25 cellular contexts compared by ENCODE assay signal in genomic region chr2:11852526-11853196, GRCh38.
DNase-seq lines count a peak whose midpoint lies in the region; ATAC-seq, FAIRE-seq and TF ChIP-seq lines count a peak whose summit lies in the region.
"Had no signal": no experiment of that assay in that cellular context is flagged by ENCODE, and none has a peak within 500 bp of the region (broad histone marks: within the 10 kb centered on the region; RNA-seq: fewer than 3 reads in every experiment).

No MANE protein-coding gene starts in this region.

- no peak overlapping the region for H3K4ac ChIP-seq in IMR-90 (ENCODE audit: low read depth, low read length)

- H2AK5ac ChIP-seq in IMR-90 (ENCODE audit: low read depth, low read length): no peak overlapping the region

- peak overlapping the region; percentile 51 to 80 (median 70) for H3K4me2 ChIP-seq in BLaER1 treated with 17β-estradiol and CSF1 and Interleukin-3, amounts not matched to agents 10 nM and 100 nM
- H3K4me2 ChIP-seq in IMR-90 (ENCODE audit: low read depth, low read length) (no peak overlapping the region), GM12878 (ENCODE audit: control insufficient read depth, insufficient read depth) (peak overlapping the region; percentile 55; the same call in 1 of the 2 replicates)

- H2AFZ ChIP-seq in IMR-90 (replicated peaks; ENCODE audit: low read length, poor library complexity): no peak overlapping the region
- H2AFZ ChIP-seq in GM12878 (ENCODE audit: control insufficient read depth, low read depth, low read length): no peak overlapping the region
- H2AFZ ChIP-seq: parathyroid adenoma had no signal

- H3K36me3 ChIP-seq in BLaER1 treated with 17β-estradiol and CSF1 and Interleukin-3, amounts not matched to agents 10 nM and 100 nM: 0 out of 22 replicates have a peak, but pooled peaks cover 0 to 3% (median 0%) of the 10 kb centered on the region in 11 experiments
- no peaks in the 10 kb centered on the region for H3K36me3 ChIP-seq in IMR-90 (ENCODE audit: control insufficient read depth, insufficient read depth, low read length)
- no peaks in the 10 kb centered on the region for H3K36me3 ChIP-seq in GM12878 (ENCODE audit: control insufficient read depth in 2 of 2, insufficient read depth in 2 of 2, low read length in 1 of 2)
- H3K36me3 ChIP-seq in sigmoid colon: no peaks in the 10 kb centered on the region
- H3K36me3 ChIP-seq in mucosa of descending colon (ENCODE audit: low read depth): no peaks in the 10 kb centered on the region
- H3K36me3 ChIP-seq: right lobe of liver, tibial artery had no signal

- H3K18ac ChIP-seq in IMR-90 (ENCODE audit: low read depth, low read length): no peak overlapping the region

- no peak overlapping the region for H2BK120ac ChIP-seq in IMR-90 (ENCODE audit: low read depth, low read length)

- no peak overlapping the region for H2BK15ac ChIP-seq in IMR-90 (ENCODE audit: low read depth, low read length)

- peaks cover 32 to 61% (median 55%) of the 10 kb centered on the region in 10 experiments for H3K4me1 ChIP-seq in BLaER1 treated with 17β-estradiol and CSF1 and Interleukin-3, amounts not matched to agents 10 nM and 100 nM
- H3K4me1 ChIP-seq in IMR-90 (ENCODE audit: control insufficient read depth, insufficient read depth, low read length) (no peaks in the 10 kb centered on the region), GM12878 (ENCODE audit: control insufficient read depth, insufficient read depth, low read length) (peaks cover 7% of the 10 kb centered on the region), sigmoid colon (no peaks in the 10 kb centered on the region), mucosa of descending colon (ENCODE audit: low read depth) (no peaks in the 10 kb centered on the region)
- H3K4me1 ChIP-seq: right lobe of liver, tibial artery had no signal

- ATAC-seq in IMR-90 (ENCODE audit: low read depth) (no peak), GM12878 (no peak; the same call in 2 of the 3 replicates), HG03045 (IDR thresholded peaks at IDR 0.05; ENCODE audit: unreplicated experiment) (no peak), mucosa of descending colon (no peak)
- ATAC-seq: activated CD8-positive, alpha-beta memory T cell treated with anti-CD3 and anti-CD28 coated beads, Interleukin-2, amount 10 ng/mL, durations not matched to agents 7 days and 5 days; effector memory CD8-positive, alpha-beta T cell; WTC11 had no signal

- H3K23ac ChIP-seq in IMR-90 (ENCODE audit: low read depth, low read length): no peak overlapping the region

- peaks cover 7% of the 10 kb centered on the region; the same call in 1 of the 2 replicates for H3K9me1 ChIP-seq in IMR-90 (ENCODE audit: insufficient read depth, low read length)

- no peak overlapping the region for H2BK5ac ChIP-seq in IMR-90 (ENCODE audit: low read depth, low read length, poor library complexity, severe bottlenecking)

- no peak overlapping the region for H3K14ac ChIP-seq in IMR-90 (replicated peaks; ENCODE audit: low read depth, low read length)

- H4K20me1 ChIP-seq in BLaER1 treated with 17β-estradiol and CSF1 and Interleukin-3, amounts not matched to agents 10 nM and 100 nM: no peaks in the 10 kb centered on the region
- no peaks in the 10 kb centered on the region for H4K20me1 ChIP-seq in IMR-90 (ENCODE audit: insufficient read depth, low read length)
- no peaks in the 10 kb centered on the region for H4K20me1 ChIP-seq in GM12878 (ENCODE audit: control insufficient read depth, insufficient read depth)

- no peak overlapping the region for H2BK20ac ChIP-seq in IMR-90 (ENCODE audit: low read depth, low read length)

- TF ChIP-seq CTCF in IMR-90 (conservative IDR thresholded peaks at IDR 0.05; ENCODE audit: low read depth, low read length) (no peak), GM12878 (IDR thresholded peaks at IDR 0.05 in 2 of 3, conservative IDR thresholded peaks at IDR 0.05 in 1 of 3; ENCODE audit: control insufficient read depth in 2 of 3, extremely low read depth in 1 of 3, insufficient read depth in 1 of 3, low read depth in 3 of 3, low read length in 3 of 3) (no peak), sigmoid colon (IDR thresholded peaks at IDR 0.05) (no peak), mucosa of descending colon (IDR thresholded peaks at IDR 0.05) (no peak)

- H4K5ac ChIP-seq in IMR-90 (ENCODE audit: low read depth, low read length): no peak overlapping the region

- intact Hi-C loops in IMR-90 (cut with micrococcal nuclease) (no loop called here), GM12878 (cut with micrococcal nuclease; ENCODE audit: unreplicated experiment) (no loop called here), sigmoid colon (cut with DNase I) (no loop called here), mucosa of descending colon (cut with DNase I, micrococcal nuclease) (no loop called here)

- TF ChIP-seq RAD21 in IMR-90 (IDR thresholded peaks at IDR 0.05; ENCODE audit: low read length) (no peak), GM12878 (IDR thresholded peaks at IDR 0.05; ENCODE audit: insufficient read depth, low read depth, low read length) (no peak)

- BruUV-seq in IMR-90 (replicated peaks; lab: Mats Ljungman, UMichigan) (no TSS peak), GM12878 (replicated peaks; lab: Mats Ljungman, UMichigan) (no TSS peak)

- dilution Hi-C loops in IMR-90 (cut with HindIII; ENCODE audit: low sequenced_read_pairs, unreplicated experiment): no loop called here

- H2AK9ac ChIP-seq in IMR-90 (replicated peaks; ENCODE audit: low read depth, low read length, poor library complexity): peak overlapping the region; percentile 15

- H3K27ac ChIP-seq in BLaER1 treated with 17β-estradiol and CSF1 and Interleukin-3, amounts not matched to agents 10 nM and 100 nM: peak overlapping the region in 4 of 11 experiments; percentile 5 to 32 (median 22); a peak in 4 of 22 replicates
- H3K27ac ChIP-seq in IMR-90 (ENCODE audit: insufficient read depth, low read length) (no peak overlapping the region), GM12878 (ENCODE audit: control insufficient read depth, insufficient read depth) (no peak overlapping the region), sigmoid colon (no peak overlapping the region)
- H3K27ac ChIP-seq: parathyroid adenoma, right lobe of liver, tibial artery had no signal

- no peaks in the 10 kb centered on the region for H3K79me2 ChIP-seq in GM12878 (ENCODE audit: control insufficient read depth, insufficient read depth, low read length)
- H3K79me2 ChIP-seq: parathyroid adenoma had no signal

- H3K56ac ChIP-seq in IMR-90 (ENCODE audit: extremely low read depth, insufficient read depth, low read length): no peak overlapping the region

- RAD21 ChIA-PET in GM12878 (lab: Charles Lee; ENCODE audit: unreplicated experiment): interaction anchor here (0.7 to 1.4 kb wide), 2 partner anchors 9 to 11 kb away, joined by 3 to 4 read pairs; no protein-coding TSS in a partner anchor

- FAIRE-seq in GM12878 (lab: Jason Lieb, UNC): no peak
- FAIRE-seq: H1 had no signal

- TF ChIP-seq POLR2A in IMR-90 (IDR thresholded peaks at IDR 0.05; ENCODE audit: low read depth, low read length) (no peak), GM12878 (IDR thresholded peaks at IDR 0.05; ENCODE audit: low read depth, low read length) (no peak), sigmoid colon (IDR thresholded peaks at IDR 0.05) (no peak)

- POLR2A ChIA-PET in IMR-90 (lab: Charles Lee; ENCODE audit: unreplicated experiment) (no interaction called here), GM12878 (lab: Charles Lee) (interaction anchor here (0.6 kb wide), 1 partner anchor 93 kb away, joined by 6 read pairs; no protein-coding TSS in a partner anchor)

- peak overlapping the region in 3 of 11 experiments; percentile 4 to 36 (median 19); a peak in 2 of 22 replicates for H3K9ac ChIP-seq in BLaER1 treated with 17β-estradiol and CSF1 and Interleukin-3, amounts not matched to agents 10 nM and 100 nM
- H3K9ac ChIP-seq in IMR-90 (ENCODE audit: low read depth, low read length) (no peak overlapping the region), GM12878 (ENCODE audit: control insufficient read depth, insufficient read depth, low read length) (no peak overlapping the region)
- H3K9ac ChIP-seq: parathyroid adenoma had no signal

- H4K8ac ChIP-seq in IMR-90 (ENCODE audit: low read depth in 2 of 2, low read length in 2 of 2): no peak overlapping the region

- DNase-seq in IMR-90 (no peak), GM12878 (ENCODE audit: low read depth, low spot score) (no peak), sigmoid colon (peak; percentile 20), mucosa of descending colon (no peak)
- DNase-seq in activated T-cell treated with anti-CD3 and anti-CD28 coated beads, Interleukin-2, amount 50 U/mL, for 1 hour: no peak
- DNase-seq: activated CD8-positive, alpha-beta memory T cell treated with anti-CD3 and anti-CD28 coated beads, Interleukin-2, amount 10 ng/mL, durations not matched to agents 7 days and 5 days; activated naive CD4-positive, alpha-beta T cell treated with anti-CD3 and anti-CD28 coated beads for 36 hours; CD4-positive, alpha-beta memory T cell; central memory CD4-positive, alpha-beta T cell; cortex of kidney; effector memory CD8-positive, alpha-beta T cell; glutamatergic neuron; NCI-H1105; NCI-H187 treated with DMSO at 0.1 percent for 48 hours; NCI-H2171 treated with DMSO at 0.1 percent for 48 hours; NCI-H510A; right lobe of liver; stimulated activated CD4-positive, alpha-beta T cell treated with anti-CD3 and anti-CD28 coated beads, Interleukin-4, amount 100 ng/mL, for 1 hour; T1000; tibial artery had no signal

- peaks cover 16 to 32% (median 27%) of the 10 kb centered on the region in 11 experiments for H3K9me3 ChIP-seq in BLaER1 treated with 17β-estradiol and CSF1 and Interleukin-3, amounts not matched to agents 10 nM and 100 nM (replicated peaks in 1 of 11)
- H3K9me3 ChIP-seq in IMR-90 (ENCODE audit: control insufficient read depth, insufficient read depth, low read length): peaks cover 3% of the 10 kb centered on the region
- H3K9me3 ChIP-seq in GM12878 (replicated peaks; ENCODE audit: control insufficient read depth, insufficient read depth, low read length): peaks cover 12% of the 10 kb centered on the region
- no peaks in the 10 kb centered on the region for H3K9me3 ChIP-seq in sigmoid colon
- no peaks in the 10 kb centered on the region for H3K9me3 ChIP-seq in mucosa of descending colon
- H3K9me3 ChIP-seq: right lobe of liver, tibial artery had no signal

- TF ChIP-seq EP300 in GM12878 (IDR thresholded peaks at IDR 0.05; ENCODE audit: borderline replicate concordance in 1 of 2, control insufficient read depth in 1 of 2, low read depth in 2 of 2, low read length in 2 of 2) (no peak), sigmoid colon (IDR thresholded peaks at IDR 0.05) (no peak)

- CTCF ChIA-PET in IMR-90 (lab: Yijun Ruan, JAX): no interaction called here
- CTCF ChIA-PET in GM12878 (lab: Yijun Ruan, JAX): no interaction called here

- H3K4me3 ChIP-seq in BLaER1 treated with 17β-estradiol and CSF1 and Interleukin-3, amounts not matched to agents 10 nM and 100 nM: no peak overlapping the region
- no peak overlapping the region for H3K4me3 ChIP-seq in IMR-90 (ENCODE audit: insufficient read depth, low read depth, low read length)
- H3K4me3 ChIP-seq in GM12878: no peak overlapping the region
- no peak overlapping the region for H3K4me3 ChIP-seq in sigmoid colon
- no peak overlapping the region for H3K4me3 ChIP-seq in mucosa of descending colon
- H3K4me3 ChIP-seq: right lobe of liver, tibial artery had no signal

- H3K27me3 ChIP-seq in BLaER1 treated with 17β-estradiol and CSF1 and Interleukin-3, amounts not matched to agents 10 nM and 100 nM: peaks cover 0 to 50% (median 0%) of the 10 kb centered on the region in 11 experiments; a peak in 4 of 22 replicates
- H3K27me3 ChIP-seq in IMR-90 (ENCODE audit: control insufficient read depth, insufficient read depth, low read length) (peaks cover 4% of the 10 kb centered on the region; the same call in 1 of the 2 replicates), GM12878 (replicated peaks in 1 of 2; ENCODE audit: control insufficient read depth in 2 of 2, insufficient read depth in 2 of 2, low read length in 1 of 2) (no peaks in the 10 kb centered on the region), sigmoid colon (no peaks in the 10 kb centered on the region)
- H3K27me3 ChIP-seq: right lobe of liver had no signal

- SMC1A ChIA-PET in GM12878 (lab: Charles Lee; ENCODE audit: uncharacterized antibody, unreplicated experiment): no interaction called here

- no peak overlapping the region for H4K91ac ChIP-seq in IMR-90 (ENCODE audit: insufficient read depth, low read depth, low read length)

- in situ Hi-C loops in IMR-90 (cut with MboI; ENCODE audit: low sequenced_read_pairs) (no loop called here), GM12878 (cut with MboI) (no loop called here)

- no CpG with 5 or more reads among the region's 8 CpGs for WGBS in IMR-90 (ENCODE audit: extremely low coverage in 2 of 2, insufficient read length in 1 of 2), 2 experiments
- 69% methylated on average over 8 of the region's 8 CpGs for WGBS in GM12878 (ENCODE audit: insufficient coverage, insufficient replicate concordance, low lambda C conversion rate, missing lambda C conversion rate)
- 78 to 87% methylated on average over 8 of the region's 8 CpGs for WGBS in sigmoid colon, 2 donors

- no peaks in the 10 kb centered on the region for H3K79me1 ChIP-seq in IMR-90 (ENCODE audit: low read depth in 1 of 2, low read length in 2 of 2)
